In the genomic region with DNA sequence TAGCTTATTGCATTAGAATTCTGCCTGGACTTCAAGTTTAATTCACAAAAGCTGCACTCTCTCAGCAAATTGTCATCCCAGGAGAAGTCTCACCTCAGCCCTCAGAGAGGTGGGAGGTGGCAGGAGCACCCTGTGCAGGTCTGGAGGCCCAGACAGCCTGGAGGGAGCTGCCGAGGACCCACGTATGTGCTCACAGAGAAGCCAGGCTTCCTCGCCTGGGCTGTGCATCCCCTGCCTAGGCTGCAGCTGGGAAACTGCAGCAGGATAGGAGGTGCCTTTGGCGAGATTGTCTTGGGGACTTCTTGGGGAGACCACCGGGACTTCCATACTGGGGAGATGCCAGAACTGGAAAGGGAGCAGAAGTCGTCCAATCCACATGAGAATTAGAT, we compare ENCODE assay signal across 13 cellular contexts. TPM values are rescaled to one million over a fixed set of nuclear protein-coding genes. Genes with fewer than 3 reads are reported as not detected.
DNase-seq lines count a peak whose midpoint lies in the region; ATAC-seq, FAIRE-seq and TF ChIP-seq lines count a peak whose summit lies in the region.
"Had no signal": no experiment of that assay in that cellular context is flagged by ENCODE, and none has a peak within 500 bp of the region (broad histone marks: within the 10 kb centered on the region; RNA-seq: fewer than 3 reads in every experiment).

No MANE protein-coding gene starts in this region.

- TF ChIP-seq CTCF in 22Rv1 (IDR thresholded peaks at IDR 0.05) (no peak), WERI-Rb-1 (IDR thresholded peaks at IDR 0.05; ENCODE audit: low read depth, low read length) (no peak), esophagus squamous epithelium (IDR thresholded peaks at IDR 0.05) (no peak), uterus (IDR thresholded peaks at IDR 0.05) (no peak), kidney (IDR thresholded peaks at IDR 0.05; ENCODE audit: borderline replicate concordance, extremely low read depth, insufficient read depth) (no peak), tibial nerve (IDR thresholded peaks at IDR 0.05) (no peak)
- TF ChIP-seq CTCF in CD4-positive, alpha-beta T cell (IDR thresholded peaks at IDR 0.05), result no peak

- CTCF ChIA-PET in CD4-positive, alpha-beta T cell (lab: Charles Lee), result interaction anchor here (0.6 to 3.4 kb wide), 6 partner anchors 10 to 81 kb away, joined by 3 to 21 read pairs (median 4); a partner anchor contains a TSS

- H3K27ac Mint-ChIP-seq in CD4-positive, alpha-beta T cell, result peak overlapping the region; percentile 90

- H3K27ac ChIP-seq in 22Rv1 (0 out of 2 replicates have a peak overlapping the region, but pooled peaks have one; percentile 59), WERI-Rb-1 (peak overlapping the region; percentile 94), iPS-18a (ENCODE audit: low read length) (no peak overlapping the region), esophagus squamous epithelium (peak overlapping the region in 1 of 4 donors; percentile 83), uterus (no peak overlapping the region), kidney (ENCODE audit: low read depth in 2 of 2, low read length in 2 of 2) (no peak overlapping the region), tibial nerve (no peak overlapping the region)
- no peak overlapping the region for H3K27ac ChIP-seq in CD4-positive, alpha-beta T cell (ENCODE audit: low read depth, low read length)

- FAIRE-seq in kidney (lab: Jason Lieb, UNC), result no peak
- FAIRE-seq: bronchial epithelial cell had no signal

- no peaks in the 10 kb centered on the region for H3K27me3 Mint-ChIP-seq in CD4-positive, alpha-beta T cell

- H3K4me3 Mint-ChIP-seq in CD4-positive, alpha-beta T cell, result peak overlapping the region; percentile 91

- H3K4me1 Mint-ChIP-seq in CD4-positive, alpha-beta T cell (ENCODE audit: low read depth), result peaks cover 24% of the 10 kb centered on the region

- no peak for TF ChIP-seq EP300 in tibial nerve (IDR thresholded peaks at IDR 0.05)

- H3K9me3 ChIP-seq in CD4-positive, alpha-beta T cell (ENCODE audit: control insufficient read depth, low read length), result no peaks in the 10 kb centered on the region
- H3K9me3 ChIP-seq in WERI-Rb-1 (ENCODE audit: severe bottlenecking) (no peaks in the 10 kb centered on the region), iPS-18a (ENCODE audit: control insufficient read depth, low read depth, low read length) (no peaks in the 10 kb centered on the region), esophagus squamous epithelium (no peaks in the 10 kb centered on the region), uterus (no peaks in the 10 kb centered on the region), kidney (ENCODE audit: control insufficient read depth in 1 of 2, low read length in 2 of 2) (no peaks in the 10 kb centered on the region), tibial nerve (no peaks in the 10 kb centered on the region)

- no peaks in the 10 kb centered on the region for H3K27me3 ChIP-seq in CD4-positive, alpha-beta T cell (ENCODE audit: control insufficient read depth, insufficient read depth, low read length)
- H3K27me3 ChIP-seq in WERI-Rb-1 (ENCODE audit: insufficient read depth, low read depth, severe bottlenecking) (no peaks in the 10 kb centered on the region), iPS-18a (ENCODE audit: control insufficient read depth, insufficient read depth, low read length) (peaks cover 22% of the 10 kb centered on the region), esophagus squamous epithelium (no peaks in the 10 kb centered on the region), uterus (no peaks in the 10 kb centered on the region), tibial nerve (peaks cover 0 to 40% of the 10 kb centered on the region in 2 donors)

- TF ChIP-seq POLR2A in esophagus squamous epithelium (IDR thresholded peaks at IDR 0.05) (no peak), uterus (IDR thresholded peaks at IDR 0.05) (no peak), tibial nerve (IDR thresholded peaks at IDR 0.05) (no peak)

- H3K4me3 ChIP-seq in WERI-Rb-1 (ENCODE audit: low read depth, low read length) (peak overlapping the region; percentile 70), iPS-18a (ENCODE audit: low read length) (peak overlapping the region; percentile 70), esophagus squamous epithelium (no peak overlapping the region), uterus (no peak overlapping the region), kidney (ENCODE audit: low read length in 2 of 2) (no peak overlapping the region), tibial nerve (no peak overlapping the region)

- WGBS in esophagus squamous epithelium, 2 donors, result 60 to 67% methylated on average over 2 to 3 of the region's 6 CpGs
- 83 to 88% methylated on average over 6 of the region's 6 CpGs for WGBS in tibial nerve, 2 donors

- peaks cover 16% of the 10 kb centered on the region for H3K4me1 ChIP-seq in iPS-18a (ENCODE audit: control insufficient read depth, low read depth, low read length)
- peaks cover 0 to 21% (median 10%) of the 10 kb centered on the region in 3 donors for H3K4me1 ChIP-seq in esophagus squamous epithelium
- H3K4me1 ChIP-seq in uterus, result no peaks in the 10 kb centered on the region
- peaks cover 5% of the 10 kb centered on the region in 2 donors for H3K4me1 ChIP-seq in kidney (ENCODE audit: control insufficient read depth in 1 of 2, insufficient read depth in 1 of 2, low read depth in 1 of 2, low read length in 2 of 2)
- H3K4me1 ChIP-seq in tibial nerve, result peaks cover 0 to 14% (median 3%) of the 10 kb centered on the region in 4 donors

- POLR2A ChIA-PET in CD4-positive, alpha-beta T cell (lab: Charles Lee), result interaction anchor here (0.6 to 5.1 kb wide), 21 partner anchors 10 to 194 kb away, joined by 3 to 89 read pairs (median 6); a partner anchor contains a TSS

- ATAC-seq in CD4-positive, alpha-beta T cell (ENCODE audit: poor library complexity), result no peak

- intact Hi-C loops in CD4-positive, alpha-beta T cell (cut with DNase I, micrococcal nuclease), result no loop called here
- intact Hi-C loops in esophagus squamous epithelium (cut with DNase I), result no loop called here
- intact Hi-C loops in uterus (cut with DNase I; ENCODE audit: low total_unique reads), result no loop called here
- intact Hi-C loops in kidney (cut with DNase I), result no loop called here

- H3K9me3 Mint-ChIP-seq in CD4-positive, alpha-beta T cell, result no peaks in the 10 kb centered on the region

- H3K36me3 Mint-ChIP-seq in CD4-positive, alpha-beta T cell (ENCODE audit: low read depth), result no peaks in the 10 kb centered on the region

- H3K9ac ChIP-seq in iPS-18a (ENCODE audit: low read length) (no peak overlapping the region), kidney (ENCODE audit: low read length in 2 of 2) (peak overlapping the region in 1 of 2 donors; percentile 66)

- DNase-seq in CD4-positive, alpha-beta T cell, result no peak
- no peak for DNase-seq in WERI-Rb-1
- no peak for DNase-seq in esophagus squamous epithelium (lab: John Stamatoyannopoulos, UW)
- DNase-seq in uterus, result no peak
- no peak for DNase-seq in kidney
- no peak for DNase-seq in tibial nerve (ENCODE audit: low spot score in 2 of 2)
- DNase-seq: activated CD8-positive, alpha-beta memory T cell treated with anti-CD3 and anti-CD28 coated beads, Interleukin-2, amount 50 U/mL, for 48 hours had no signal

- no peaks in the 10 kb centered on the region for H3K36me3 ChIP-seq in WERI-Rb-1
- no peaks in the 10 kb centered on the region for H3K36me3 ChIP-seq in iPS-18a (ENCODE audit: control insufficient read depth, low read depth, low read length)
- no peaks in the 10 kb centered on the region for H3K36me3 ChIP-seq in esophagus squamous epithelium
- no peaks in the 10 kb centered on the region for H3K36me3 ChIP-seq in uterus
- H3K36me3 ChIP-seq in kidney (ENCODE audit: control insufficient read depth in 1 of 2, insufficient read depth in 2 of 2, low read length in 2 of 2), result no peaks in the 10 kb centered on the region
- H3K36me3 ChIP-seq in tibial nerve, result no peaks in the 10 kb centered on the region

RNA-seq across cellular contexts. Expression of a gene that starts 8.8 kb away (rescaled TPM):
- not detected for total RNA-seq in CD4-positive, alpha-beta T cell
- total RNA-seq in esophagus squamous epithelium, result not detected
- total RNA-seq in uterus, result under 1 TPM in 1 of 4 donors, not detected in 3; 0.76 TPM
- 0.19 TPM for total RNA-seq in kidney
- 3.4 TPM for polyA plus RNA-seq in kidney (ENCODE audit: insufficient read depth, low read depth, low replicate concordance)
- not detected for total RNA-seq in tibial nerve
- total RNA-seq: bronchial epithelial cell, epithelial cell of proximal tubule, LHCN-M2, lung microvascular endothelial cell had no signal

RNA-seq across cellular contexts. Expression of a gene that starts 14.0 kb away (rescaled TPM):
- total RNA-seq in CD4-positive, alpha-beta T cell, result 1 to 10 TPM; 5.2 to 7.4 TPM
- total RNA-seq in esophagus squamous epithelium, result 10 to 100 TPM; 10.5 to 13.5 (median 12.8) TPM
- total RNA-seq in uterus, result 10 to 100 TPM in 3 of 4 donors, not detected in 1; 13.1 to 19.4 (median 15.1) TPM
- 36.1 TPM for total RNA-seq in kidney
- 140 TPM for polyA plus RNA-seq in kidney (ENCODE audit: insufficient read depth, low read depth, low replicate concordance)
- 10 to 100 TPM; 28.9 to 49.2 (median 34.3) TPM for total RNA-seq in tibial nerve

RNA-seq across cellular contexts. Expression of a gene that starts 28.3 kb away (rescaled TPM):
- total RNA-seq in CD4-positive, alpha-beta T cell, result under 1 TPM; 0.05 to 0.11 TPM
- 1 to 10 TPM in 2 of 4 donors, under 1 TPM in 2; 0.38 to 1.2 (median 0.86) TPM for total RNA-seq in esophagus squamous epithelium
- under 1 TPM in 2 of 4 donors, not detected in 2; 0.21 to 0.48 TPM for total RNA-seq in uterus
- total RNA-seq in kidney, result 1.4 TPM
- 1.5 TPM for polyA plus RNA-seq in kidney (ENCODE audit: insufficient read depth, low read depth, low replicate concordance)
- under 1 TPM in 3 of 4 donors, not detected in 1; 0.42 to 0.60 (median 0.44) TPM for total RNA-seq in tibial nerve
- total RNA-seq: bronchial epithelial cell, epithelial cell of proximal tubule, lung microvascular endothelial cell had no signal

RNA-seq across cellular contexts. Expression of a gene that starts 34.4 kb away (rescaled TPM):
- 10 to 100 TPM; 74.8 to 75.3 TPM for total RNA-seq in CD4-positive, alpha-beta T cell
- 100 to 1,000 TPM in 1 of 4 donors, 10 to 100 TPM in 3; 55.4 to 114 (median 79.3) TPM for total RNA-seq in esophagus squamous epithelium
- 10 to 100 TPM; 42.9 to 87.4 (median 57.8) TPM for total RNA-seq in uterus
- 81.1 TPM for total RNA-seq in kidney
- polyA plus RNA-seq in kidney (ENCODE audit: insufficient read depth, low read depth, low replicate concordance), result 69.4 TPM
- 100 to 1,000 TPM in 2 of 4 donors, 10 to 100 TPM in 2; 68.9 to 126 (median 98.9) TPM for total RNA-seq in tibial nerve

RNA-seq across cellular contexts. Expression of a gene that starts 34.6 kb away (rescaled TPM):
- 1 to 10 TPM; 1.6 to 1.9 TPM for total RNA-seq in CD4-positive, alpha-beta T cell
- total RNA-seq in esophagus squamous epithelium (1 to 10 TPM in 3 of 4 donors, under 1 TPM in 1; 0.79 to 4.5 (median 3.3) TPM), uterus (1 to 10 TPM in 3 of 4 donors, not detected in 1; 1.2 to 1.8 (median 1.3) TPM), kidney (4.9 TPM), tibial nerve (1 to 10 TPM; 4.8 to 7.0 (median 5.9) TPM)
- polyA plus RNA-seq in kidney (ENCODE audit: insufficient read depth, low read depth, low replicate concordance), result 5.5 TPM

Comparison
In these comparisons a context has a peak if more than half of its experiments do, and no peak if none do; other contexts are left out.
1. H3K27ac ChIP-seq: peak in 22Rv1 (single experiment) and WERI-Rb-1 (single experiment); none in CD4-positive, alpha-beta T cell (single experiment), iPS-18a (single experiment), uterus (0 of 2), kidney (0 of 2) and tibial nerve (0 of 4).
2. H3K4me3 ChIP-seq: peak in WERI-Rb-1 (single experiment) and iPS-18a (single experiment); none in esophagus squamous epithelium (0 of 4), uterus (0 of 2), kidney (0 of 2) and tibial nerve (0 of 4).